ENCODE assay signal across 1 cellular context in the genomic region with DNA sequence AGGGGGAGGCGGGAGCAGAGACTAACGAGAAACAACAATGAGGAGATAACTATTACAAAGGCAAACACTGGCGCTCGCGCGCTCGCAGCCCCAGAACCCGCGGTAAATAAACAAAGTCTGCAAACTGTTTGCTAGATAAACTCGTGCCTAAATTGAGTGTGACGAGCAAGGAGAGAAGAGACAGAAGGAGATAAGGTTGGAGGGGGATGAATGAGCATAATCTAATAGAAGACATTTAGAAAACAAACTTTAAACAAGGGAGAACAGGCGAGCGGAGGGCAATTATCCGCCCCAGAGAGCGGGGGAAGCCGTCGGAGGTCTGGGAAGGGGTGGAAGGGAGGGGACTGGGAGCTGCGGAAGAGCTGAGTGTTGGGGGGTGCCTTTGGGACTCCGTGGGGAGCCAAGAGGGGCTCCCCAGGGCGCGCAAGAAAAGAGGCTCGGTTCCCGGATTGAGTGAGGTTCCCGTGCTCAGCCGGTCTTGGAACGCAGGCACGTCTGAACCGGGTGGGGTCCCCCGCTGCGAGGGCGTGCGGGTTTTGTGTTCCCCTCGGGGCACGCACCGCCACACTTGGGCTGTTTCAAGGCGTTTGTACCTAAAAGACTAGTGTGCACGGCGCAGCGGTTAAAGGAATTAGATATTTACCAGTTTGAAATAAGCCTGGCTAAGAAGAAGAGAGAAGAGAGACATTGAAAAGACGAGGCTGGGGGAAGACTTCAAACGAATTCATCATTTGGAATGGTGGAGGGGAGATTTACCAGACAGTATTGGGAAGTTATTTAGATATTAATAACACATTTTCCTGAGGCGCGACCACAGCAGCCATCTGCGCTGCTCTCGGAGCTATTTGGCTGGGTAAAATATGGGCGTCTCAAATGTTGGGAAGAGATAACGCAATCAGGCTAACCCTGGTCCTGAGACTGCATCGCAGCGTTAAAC.
TF ChIP-seq lines count a peak whose summit lies in the region.

No MANE protein-coding gene starts in this region.

TF ChIP-seq in WTC11, 78 proteins besides CTCF, POLR2A, EP300 and RAD21 (continued from another document):
- TF ChIP-seq ZNF281 (CRISPR knock-in tag; IDR thresholded peaks at IDR 0.05) = 0 out of 2 replicates have a peak, but pooled peaks have one; percentile 41
